Comparison of ENCODE assay signal across 35 cellular contexts in genomic region chr17:10201680-10202079, GRCh38. TPM values are rescaled to one million over a fixed set of nuclear protein-coding genes. Genes with fewer than 3 reads are reported as not detected.
"Had no signal": no experiment of that assay in that cellular context is flagged by ENCODE, and none has a peak within 500 bp of the region (broad histone marks: within the 10 kb centered on the region; RNA-seq: fewer than 3 reads in every experiment).

No MANE protein-coding gene starts in this region.

- H3K27me3 ChIP-seq: breast epithelium had no signal

- H3K36me3 Mint-ChIP-seq: activated naive CD4-positive, alpha-beta T cell treated with anti-CD3 and anti-CD28 coated beads, Interleukin-2, amount 50 U/mL, for 24 hours; activated naive CD8-positive, alpha-beta T cell treated with anti-CD3 and anti-CD28 coated beads for 36 hours had no signal

- H3K27ac ChIP-seq: ascending aorta, breast epithelium, cardiac muscle cell, colonic mucosa, epithelial cell of prostate, heart left ventricle, WERI-Rb-1 had no signal

- DNase-seq: activated B cell treated with CpG ODN at 0.5 μM for 24 hours; activated CD4-positive, alpha-beta T cell treated with anti-CD3 and anti-CD28 coated beads for 48 hours; activated CD4-positive, alpha-beta T cell treated with anti-CD3 and anti-CD28 coated beads, Interleukin-2, amount 50 U/mL, for 1 hour; activated CD4-positive, alpha-beta T cell treated with anti-CD3 and anti-CD28 coated beads, Interleukin-2, amount 50 U/mL, for 48 hours; activated CD8-positive, alpha-beta memory T cell treated with anti-CD3 and anti-CD28 coated beads, Interleukin-2, amount 10 ng/mL, durations not matched to agents 7 days and 5 days; activated CD8-positive, alpha-beta memory T cell treated with anti-CD3 and anti-CD28 coated beads, Interleukin-2, amount 50 U/mL, for 4 hours; activated CD8-positive, alpha-beta T cell treated with anti-CD3 and anti-CD28 coated beads, Interleukin-2, amount 10 ng/mL, durations not matched to agents 7 days and 5 days; activated effector memory CD4-positive, alpha-beta T cell treated with anti-CD3 and anti-CD28 coated beads, Interleukin-2, amount 50 U/mL, for 16 hours; activated naive CD4-positive, alpha-beta T cell treated with anti-CD3 and anti-CD28 coated beads for 36 hours; activated naive CD8-positive, alpha-beta T cell treated with anti-CD3 and anti-CD28 coated beads for 36 hours; activated T-cell treated with anti-CD3 and anti-CD28 coated beads, Interleukin-2, amount 50 U/mL, for 1 hour; activated T-cell treated with anti-CD3 and anti-CD28 coated beads, Interleukin-2, amount 50 U/mL, for 48 hours; central memory CD4-positive, alpha-beta T cell; cerebellar nuclear complex; colonic mucosa; effector CD8-positive, alpha-beta T cell; foreskin fibroblast; glutamatergic neuron; heart left ventricle; T-helper 17 cell; T1000 had no signal

- H3K4me1 ChIP-seq: ascending aorta, colonic mucosa had no signal

- H3K9me3 ChIP-seq: colonic mucosa had no signal

- H3K4me3 Mint-ChIP-seq: activated B cell treated with CpG ODN at 0.5 μM for 24 hours; activated CD8-positive, alpha-beta memory T cell treated with anti-CD3 and anti-CD28 coated beads, Interleukin-2, amount 10 ng/mL, durations not matched to agents 7 days and 5 days; activated CD8-positive, alpha-beta T cell treated with anti-CD3 and anti-CD28 coated beads, Interleukin-2, amount 10 ng/mL, durations not matched to agents 7 days and 5 days; activated naive CD4-positive, alpha-beta T cell treated with anti-CD3 and anti-CD28 coated beads for 36 hours; activated naive CD4-positive, alpha-beta T cell treated with anti-CD3 and anti-CD28 coated beads, Interleukin-2, amount 50 U/mL, for 24 hours; activated naive CD8-positive, alpha-beta T cell treated with anti-CD3 and anti-CD28 coated beads for 36 hours; activated T-helper 1 cell treated with anti-CD3 and anti-CD28 coated beads, Interleukin-12 subunit alpha, Interleukin-12 subunit beta, Interleukin-2, Interleukin-4 antibody, amounts not matched to agents 30 ng/mL and 10 ng/mL and 1 ng/mL, durations not matched to agents 14 hours and 24 hours and 36 hours; T-helper 17 cell; T-helper 2 cell treated with Interferon-gamma antibody and Interleukin-4, amounts not matched to agents 5 μg/mL and 100 μg/mL, for 36 hours had no signal

- FAIRE-seq: endometrium, endothelial cell of umbilical vein, frontal cortex had no signal

- ATAC-seq: activated CD4-positive, CD25-positive, alpha-beta regulatory T cell treated with anti-CD3 and anti-CD28 coated beads, Interleukin-2, amount 50 U/mL, for 24 hours; activated CD8-positive, alpha-beta memory T cell treated with anti-CD3 and anti-CD28 coated beads, Interleukin-2, amount 10 ng/mL, durations not matched to agents 7 days and 5 days; activated CD8-positive, alpha-beta T cell treated with anti-CD3 and anti-CD28 coated beads, Interleukin-2, amount 10 ng/mL, durations not matched to agents 7 days and 5 days; heart left ventricle; T-helper 17 cell had no signal

- H3K36me3 ChIP-seq: ascending aorta, breast epithelium, cardiac muscle cell, colonic mucosa, heart left ventricle, WERI-Rb-1 had no signal

- H3K4me3 ChIP-seq: ascending aorta, breast epithelium, cardiac muscle cell, colonic mucosa, heart left ventricle had no signal

- H3K27ac Mint-ChIP-seq: activated B cell treated with CpG ODN at 0.5 μM for 24 hours; activated CD8-positive, alpha-beta memory T cell treated with anti-CD3 and anti-CD28 coated beads, Interleukin-2, amount 10 ng/mL, durations not matched to agents 7 days and 5 days; activated CD8-positive, alpha-beta T cell treated with anti-CD3 and anti-CD28 coated beads, Interleukin-2, amount 10 ng/mL, durations not matched to agents 7 days and 5 days; activated naive CD4-positive, alpha-beta T cell treated with anti-CD3 and anti-CD28 coated beads for 36 hours; activated naive CD4-positive, alpha-beta T cell treated with anti-CD3 and anti-CD28 coated beads, Interleukin-2, amount 50 U/mL, for 24 hours; activated naive CD8-positive, alpha-beta T cell treated with anti-CD3 and anti-CD28 coated beads for 36 hours; activated T-helper 1 cell treated with anti-CD3 and anti-CD28 coated beads, Interleukin-12 subunit alpha, Interleukin-12 subunit beta, Interleukin-2, Interleukin-4 antibody, amounts not matched to agents 30 ng/mL and 10 ng/mL and 1 ng/mL, durations not matched to agents 14 hours and 24 hours and 36 hours; activated T-helper 2 cell treated with anti-CD3 and anti-CD28 coated beads, Interferon-gamma antibody, Interleukin-2, Interleukin-4, amounts not matched to agents 10 μg/mL and 5 μg/mL and 100 μg/mL, durations not matched to agents 14 hours and 24 hours and 36 hours; brain; T-helper 17 cell; T-helper 2 cell treated with Interferon-gamma antibody and Interleukin-4, amounts not matched to agents 5 μg/mL and 100 μg/mL, for 36 hours had no signal

RNA-seq across cellular contexts. Expression of gene GAS7, which starts 3.3 kb away (rescaled TPM):
- total RNA-seq: endothelial cell of umbilical vein had no signal
- polyA plus RNA-seq: endothelial cell of umbilical vein had no signal
